In the genomic region with DNA sequence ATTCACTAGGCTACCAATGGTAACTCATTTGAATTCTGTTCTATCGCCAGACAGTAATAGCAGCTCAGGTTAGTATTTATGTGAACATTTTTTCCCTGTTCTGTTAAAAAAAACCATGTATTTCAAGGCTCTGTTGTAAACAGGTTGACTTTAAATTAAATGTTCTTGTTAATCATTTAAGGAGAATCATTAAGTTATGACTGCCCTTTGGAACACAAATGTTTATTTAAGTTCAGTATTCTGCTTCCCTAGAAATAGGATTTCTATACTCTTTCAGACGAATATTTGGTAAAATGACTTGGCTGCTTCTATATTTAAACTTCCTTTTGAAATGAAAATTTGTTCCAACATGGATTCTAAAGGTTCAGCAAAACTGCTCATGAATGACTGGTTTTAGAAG, we compare ENCODE assay signal across 14 cellular contexts. TPM values are rescaled to one million over a fixed set of nuclear protein-coding genes. Genes with fewer than 3 reads are reported as not detected.
DNase-seq lines count a peak whose midpoint lies in the region; ATAC-seq and TF ChIP-seq lines count a peak whose summit lies in the region.
"Had no signal": no experiment of that assay in that cellular context is flagged by ENCODE, and none has a peak within 500 bp of the region (broad histone marks: within the 10 kb centered on the region; RNA-seq: fewer than 3 reads in every experiment).

No MANE protein-coding gene starts in this region.

- no peaks in the 10 kb centered on the region for H3K4me1 ChIP-seq in Karpas-422 (ENCODE audit: low read length)
- H3K4me1 ChIP-seq in mucosa of descending colon (ENCODE audit: low read depth): peaks cover 3% of the 10 kb centered on the region

- H3K9ac ChIP-seq in Karpas-422 (ENCODE audit: low read length): no peak overlapping the region

- DNase-seq in Karpas-422 (peak; percentile 21), left colon (no peak), mucosa of descending colon (no peak), renal cortical epithelial cell (ENCODE audit: low read depth) (peak; percentile 71), NAMALWA (ENCODE audit: low spot score) (no peak), midbrain (lab: John Stamatoyannopoulos, UW) (no peak)
- DNase-seq: C1 segment of cervical spinal cord; CD4-positive, alpha-beta T cell; DMS79; GOT3; H9 had no signal

- H3K27ac ChIP-seq in Karpas-422 (ENCODE audit: low read length): no peak overlapping the region

- H3K9me3 ChIP-seq in Karpas-422 (ENCODE audit: low read length): peaks cover 19% of the 10 kb centered on the region
- H3K9me3 ChIP-seq in mucosa of descending colon: peaks cover 34% of the 10 kb centered on the region

- no peaks in the 10 kb centered on the region for H3K27me3 ChIP-seq in Karpas-422 (ENCODE audit: low read length)

- no peak overlapping the region for H2AFZ ChIP-seq in Karpas-422 (ENCODE audit: low read length)

- no peak for TF ChIP-seq CTCF in mucosa of descending colon (IDR thresholded peaks at IDR 0.05)

- no peaks in the 10 kb centered on the region for H3K9me2 ChIP-seq in Karpas-422 (replicated peaks; ENCODE audit: insufficient read depth, low read length)

- 0 out of 2 replicates have a peak, but pooled peaks cover 6% of the 10 kb centered on the region for H3K36me3 ChIP-seq in Karpas-422 (ENCODE audit: insufficient read depth, low read length)
- no peaks in the 10 kb centered on the region for H3K36me3 ChIP-seq in mucosa of descending colon (ENCODE audit: low read depth)

- no peak overlapping the region for H3K4me3 ChIP-seq in Karpas-422 (ENCODE audit: low read length)
- no peak overlapping the region for H3K4me3 ChIP-seq in mucosa of descending colon
- H3K4me3 ChIP-seq: GM12878 had no signal

- no peak overlapping the region for H3K4me2 ChIP-seq in Karpas-422 (ENCODE audit: low read depth, low read length, poor library complexity, severe bottlenecking)

- H3K79me2 ChIP-seq in Karpas-422 (ENCODE audit: low read length): no peaks in the 10 kb centered on the region

- ATAC-seq in left colon (peak; percentile 52), mucosa of descending colon (peak; percentile 41), GM19395 (IDR thresholded peaks at IDR 0.05; ENCODE audit: unreplicated experiment) (no peak), HG02970 (IDR thresholded peaks at IDR 0.05; ENCODE audit: low FRiP score, unreplicated experiment) (no peak)
- ATAC-seq: GM12878 had no signal

- intact Hi-C loops in left colon (cut with DNase I, micrococcal nuclease): no loop called here
- intact Hi-C loops in mucosa of descending colon (cut with DNase I, micrococcal nuclease): no loop called here

- no peaks in the 10 kb centered on the region for H4K20me1 ChIP-seq in Karpas-422 (ENCODE audit: insufficient read depth, low read depth, low read length)

RNA-seq across cellular contexts. Expression of gene CROT, which starts 13.1 kb away (rescaled TPM):
- total RNA-seq in Karpas-422 (2014; rRNA removed; shearing (Covaris generic); ENCODE audit: low replicate concordance): 11.8 and 15.3 TPM in 2 replicates
- 10 to 100 TPM; 22.7 to 35.8 TPM for total RNA-seq in left colon
- 10 to 100 TPM; 16.9 to 28.8 (median 23.6) TPM for total RNA-seq in mucosa of descending colon
- 17.0 and 34.1 TPM in 2 replicates for total RNA-seq in renal cortical epithelial cell

Comparison
In these comparisons a context has a peak if more than half of its experiments do, and no peak if none do; other contexts are left out.
1. DNase-seq: peak in Karpas-422 (single experiment) and renal cortical epithelial cell (single experiment); none in left colon (0 of 2), mucosa of descending colon (0 of 3), NAMALWA (single experiment) and midbrain (single experiment).
2. ATAC-seq: peak in left colon (single experiment) and mucosa of descending colon (single experiment); none in GM19395 (single experiment) and HG02970 (single experiment).